In the genomic region with DNA sequence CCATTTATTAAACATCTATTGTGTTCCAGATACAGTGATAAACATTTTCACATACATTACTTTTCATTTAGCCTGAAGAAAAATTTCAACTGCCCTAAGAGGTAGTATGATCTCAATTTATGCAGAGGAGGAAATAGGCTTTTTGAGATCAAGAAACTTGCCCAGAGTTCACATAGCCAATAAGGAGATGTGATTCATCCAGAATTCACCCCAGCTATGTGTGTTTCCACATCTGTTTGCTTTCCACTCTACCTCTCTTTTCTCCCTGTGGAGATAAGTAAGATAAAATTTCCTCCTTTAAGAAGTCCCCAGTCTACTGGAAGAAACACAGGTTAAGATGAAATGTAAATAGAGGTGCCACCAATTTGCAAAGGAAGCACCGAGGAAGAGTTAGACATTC, we compare ENCODE assay signal across 19 cellular contexts.
A peak's percentile ranks its signal among the peaks of the same experiment; 100 is the strongest.
DNase-seq lines count a peak whose midpoint lies in the region; ATAC-seq and TF ChIP-seq lines count a peak whose summit lies in the region.
"Had no signal": no experiment of that assay in that cellular context is flagged by ENCODE, and none has a peak within 500 bp of the region (broad histone marks: within the 10 kb centered on the region; RNA-seq: fewer than 3 reads in every experiment).

No MANE protein-coding gene starts in this region.

- no peaks in the 10 kb centered on the region for H3K36me3 ChIP-seq in SK-N-SH (replicated peaks in 1 of 2; ENCODE audit: control insufficient read depth in 1 of 2, insufficient read depth in 2 of 2, low read length in 1 of 2)
- H3K36me3 ChIP-seq: SJCRH30 had no signal

- no peak overlapping the region for H3K27ac ChIP-seq in SK-N-SH (ENCODE audit: low read depth in 2 of 2, low read length in 1 of 2)
- H3K27ac ChIP-seq: 22Rv1, PC-9, SJCRH30 had no signal

- 65% methylated on average over 1 of the region's 1 CpG for WGBS in SK-N-SH (ENCODE audit: low lambda C conversion rate)

- no peak overlapping the region for H3K4me2 ChIP-seq in SK-N-SH
- H3K4me2 ChIP-seq: PC-9 had no signal

- no peak overlapping the region for H2AFZ ChIP-seq in SK-N-SH (ENCODE audit: low read depth)
- H2AFZ ChIP-seq: PC-9 had no signal

- CTCF ChIA-PET in SK-N-SH (lab: Yijun Ruan, JAX) = no interaction called here

- no peak overlapping the region for H3K4me3 ChIP-seq in SK-N-SH (ENCODE audit: low read depth in 2 of 2, low read length in 1 of 2)
- no peak overlapping the region for H3K4me3 ChIP-seq in astrocyte of the spinal cord (ENCODE audit: low read depth, low read length)
- H3K4me3 ChIP-seq: PC-9, SJCRH30 had no signal

- DNase-seq in SK-N-SH = no peak
- peak; percentile 14 for DNase-seq in astrocyte of the spinal cord (ENCODE audit: low read depth, low spot score)
- DNase-seq in kidney glomerular epithelial cell (lab: John Stamatoyannopoulos, UW) = peak; percentile 36
- no peak for DNase-seq in NCI-H1694 (lab: John Stamatoyannopoulos, UW)
- no peak for DNase-seq in foreskin melanocyte
- no peak for DNase-seq in occipital lobe (lab: John Stamatoyannopoulos, UW)
- no peak for DNase-seq in NCI-H2029 treated with DMSO at 0.1 percent for 48 hours (lab: John Stamatoyannopoulos, UW)
- DNase-seq: C1 segment of cervical spinal cord, GF-D8, HCEC 1CT, MV-4-11, NCI-H1417, NCI-H2081, NCI-H510A, NCI-H82, PC-9, SJCRH30 had no signal

- no peak for TF ChIP-seq EP300 in SK-N-SH (IDR thresholded peaks at IDR 0.05; ENCODE audit: borderline replicate concordance in 1 of 2, low read depth in 1 of 2, low read length in 1 of 2)

- TF ChIP-seq CTCF in SK-N-SH (IDR thresholded peaks at IDR 0.05) (no peak), astrocyte of the spinal cord (IDR thresholded peaks at IDR 0.05; ENCODE audit: low read depth, low read length) (no peak)

- no peak overlapping the region for H3K9ac ChIP-seq in SK-N-SH

- H3K9me2 ChIP-seq in SK-N-SH = no peaks in the 10 kb centered on the region

- no peaks in the 10 kb centered on the region for H3K27me3 ChIP-seq in SK-N-SH (ENCODE audit: insufficient read depth)

- no peaks in the 10 kb centered on the region for H4K20me1 ChIP-seq in SK-N-SH (ENCODE audit: insufficient read depth)

- ATAC-seq in SK-N-SH treated with all-trans-retinoic acid at 6 μM for 48 hours = no peak

- H3F3A ChIP-seq in SK-N-SH (replicated peaks; ENCODE audit: insufficient read depth) = no peaks in the 10 kb centered on the region

- TF ChIP-seq RAD21 in SK-N-SH (IDR thresholded peaks at IDR 0.05; ENCODE audit: low read length) = no peak

- in situ Hi-C loops in astrocyte of the spinal cord (cut with HindIII; ENCODE audit: low sequenced_read_pairs) = no loop called here

- H3K4me1 ChIP-seq in SK-N-SH (ENCODE audit: control insufficient read depth in 1 of 2, insufficient read depth in 2 of 2, low read depth in 1 of 2, low read length in 1 of 2) = peaks cover 0 to 3% of the 10 kb centered on the region in 2 experiments; a peak in 1 of 4 replicates
- H3K4me1 ChIP-seq: SJCRH30 had no signal

- H3K79me2 ChIP-seq in SK-N-SH (ENCODE audit: insufficient read depth) = no peaks in the 10 kb centered on the region

- POLR2A ChIA-PET in SK-N-SH (lab: Yijun Ruan, JAX) = no interaction called here

- no peaks in the 10 kb centered on the region for H3K9me3 ChIP-seq in SK-N-SH
- H3K9me3 ChIP-seq: SJCRH30 had no signal

TF ChIP-seq in SK-N-SH, 30 proteins besides CTCF, POLR2A, EP300 and RAD21:
- TF ChIP-seq FOSL2 (IDR thresholded peaks at IDR 0.05; ENCODE audit: borderline replicate concordance, low read depth) (no peak), NFIC (IDR thresholded peaks at IDR 0.05; ENCODE audit: borderline replicate concordance) (no peak), TCF12 (IDR thresholded peaks at IDR 0.05) (peak; percentile 29; the same call in 1 of the 2 replicates)

TF ChIP-seq in SK-N-SH treated with all-trans-retinoic acid at 6 μM for 48 hours, 23 proteins besides CTCF, POLR2A, EP300 and RAD21:
- TF ChIP-seq ESRRG (CRISPR knock-in tag; IDR thresholded peaks at IDR 0.05) (no peak), ISL1 (CRISPR knock-in tag; IDR thresholded peaks at IDR 0.05) (no peak), OSR1 (CRISPR knock-in tag; IDR thresholded peaks at IDR 0.05) (no peak), BACH2 (CRISPR knock-in tag; IDR thresholded peaks at IDR 0.05; ENCODE audit: borderline replicate concordance) (no peak), PATZ1 (CRISPR knock-in tag; IDR thresholded peaks at IDR 0.05; ENCODE audit: borderline replicate concordance) (no peak), RARB (CRISPR knock-in tag; IDR thresholded peaks at IDR 0.05) (no peak), CREB5 (CRISPR knock-in tag; IDR thresholded peaks at IDR 0.05; ENCODE audit: low read depth) (no peak), PPARA (CRISPR knock-in tag; IDR thresholded peaks at IDR 0.05; ENCODE audit: borderline replicate concordance) (no peak), ZFP30 (CRISPR knock-in tag; IDR thresholded peaks at IDR 0.05) (no peak), TSHZ2 (CRISPR knock-in tag; IDR thresholded peaks at IDR 0.05) (no peak), ZFP3 (CRISPR knock-in tag; IDR thresholded peaks at IDR 0.05) (no peak), CSRNP3 (CRISPR knock-in tag; IDR thresholded peaks at IDR 0.05) (no peak), ZC3H10 (CRISPR knock-in tag; IDR thresholded peaks at IDR 0.05) (no peak)

Comparison
In these comparisons a context has a peak if more than half of its experiments do, and no peak if none do; other contexts are left out.
1. DNase-seq: peak in astrocyte of the spinal cord (single experiment) and kidney glomerular epithelial cell (single experiment); none in SK-N-SH (single experiment), NCI-H1694 (single experiment), foreskin melanocyte (single experiment), occipital lobe (single experiment) and NCI-H2029 treated with DMSO at 0.1 percent for 48 hours (single experiment).